ENCODE assay signal across 11 cellular contexts in the genomic region with DNA sequence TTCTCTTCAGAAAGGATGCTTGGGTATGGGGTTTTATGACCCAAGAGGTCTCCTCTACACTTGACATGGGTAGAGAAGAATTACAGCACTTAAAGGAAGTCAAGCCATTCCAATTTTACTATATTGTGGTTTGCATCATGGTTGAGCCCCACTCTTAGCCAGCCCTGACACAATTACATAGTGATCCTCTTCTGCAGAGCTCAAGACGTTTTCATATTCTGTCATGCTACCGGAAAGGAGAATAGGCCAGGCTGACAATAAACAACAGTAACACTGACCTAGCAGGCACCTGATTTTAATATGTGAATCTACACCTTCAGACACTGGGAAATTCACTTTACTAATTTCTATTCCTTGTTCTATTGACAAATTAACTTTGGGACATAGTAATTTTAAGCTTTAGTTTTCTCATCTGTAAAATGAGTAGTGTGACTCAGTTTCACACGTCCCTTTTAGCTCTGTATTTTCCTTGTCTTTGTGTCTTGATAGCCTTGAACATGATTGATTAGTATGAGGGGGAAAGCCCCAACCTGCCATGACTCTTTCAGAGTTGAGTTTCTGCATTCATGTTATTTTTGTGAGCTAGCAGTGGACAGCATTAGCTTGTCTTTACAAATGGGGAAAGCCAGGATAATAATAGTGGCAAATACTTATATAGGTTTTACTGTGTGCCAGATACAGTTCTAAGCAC.
DNase-seq lines count a peak whose midpoint lies in the region; ATAC-seq and TF ChIP-seq lines count a peak whose summit lies in the region.
"Had no signal": no experiment of that assay in that cellular context is flagged by ENCODE, and none has a peak within 500 bp of the region (broad histone marks: within the 10 kb centered on the region; RNA-seq: fewer than 3 reads in every experiment).

No MANE protein-coding gene starts in this region.

- POLR2A ChIA-PET in activated CD8-positive, alpha-beta T cell treated with anti-CD3 and anti-CD28 coated beads for 36 hours (lab: Charles Lee), result interaction anchor here (1.2 kb wide), 1 partner anchor 14 kb away, joined by 4 read pairs; no protein-coding TSS in a partner anchor
- POLR2A ChIA-PET in activated CD8-positive, alpha-beta T cell treated with anti-CD3 and anti-CD28 coated beads, Interleukin-2, amount 10 ng/mL, durations not matched to agents 7 days and 5 days (lab: Charles Lee), result no interaction called here

- no peaks in the 10 kb centered on the region for H3K9me3 Mint-ChIP-seq in activated CD8-positive, alpha-beta T cell treated with anti-CD3 and anti-CD28 coated beads for 36 hours
- H3K9me3 Mint-ChIP-seq in activated CD8-positive, alpha-beta T cell treated with anti-CD3 and anti-CD28 coated beads, Interleukin-2, amount 10 ng/mL, durations not matched to agents 7 days and 5 days (ENCODE audit: insufficient read depth), result no peaks in the 10 kb centered on the region
- peaks cover 9% of the 10 kb centered on the region for H3K9me3 Mint-ChIP-seq in activated naive CD8-positive, alpha-beta T cell treated with anti-CD3 and anti-CD28 coated beads, Interleukin-2, amount 50 U/mL, for 24 hours
- H3K9me3 Mint-ChIP-seq in activated naive CD8-positive, alpha-beta T cell treated with anti-CD3 and anti-CD28 coated beads for 36 hours, result peaks cover 3% of the 10 kb centered on the region
- peaks cover 7% of the 10 kb centered on the region for H3K9me3 Mint-ChIP-seq in activated T-helper 17 cell treated with anti-CD3 and anti-CD28 coated beads, Interleukin-2, amount 50 U/mL, for 72 hours
- peaks cover 4 to 7% of the 10 kb centered on the region in 2 donors for H3K9me3 Mint-ChIP-seq in stimulated activated naive CD8-positive, alpha-beta T cell treated with anti-CD3 and anti-CD28 coated beads, Interleukin-15, amount 100 ng/mL, for 72 hours

- DNase-seq in activated CD8-positive, alpha-beta T cell treated with anti-CD3 and anti-CD28 coated beads for 36 hours, result no peak
- DNase-seq in activated CD8-positive, alpha-beta T cell treated with anti-CD3 and anti-CD28 coated beads, Interleukin-2, amount 10 ng/mL, durations not matched to agents 7 days and 5 days, result no peak
- no peak for DNase-seq in activated naive CD8-positive, alpha-beta T cell treated with anti-CD3 and anti-CD28 coated beads, Interleukin-2, amount 50 U/mL, for 24 hours
- no peak for DNase-seq in activated naive CD8-positive, alpha-beta T cell treated with anti-CD3 and anti-CD28 coated beads for 36 hours
- DNase-seq in stimulated activated naive CD8-positive, alpha-beta T cell treated with anti-CD3 and anti-CD28 coated beads, Interleukin-15, amount 100 ng/mL, for 72 hours, result no peak
- DNase-seq in NCI-H187 treated with DMSO at 0.1 percent for 48 hours (lab: John Stamatoyannopoulos, UW), result no peak
- DNase-seq: C1 segment of cervical spinal cord; CD4-positive, alpha-beta memory T cell; DMS79 had no signal

- CTCF ChIA-PET in activated CD8-positive, alpha-beta T cell treated with anti-CD3 and anti-CD28 coated beads for 36 hours (lab: Charles Lee), result interaction anchor here (1.9 to 4.7 kb wide), 3 partner anchors 8 to 92 kb away, joined by 5 to 57 read pairs (median 7); no protein-coding TSS in a partner anchor
- CTCF ChIA-PET in activated CD8-positive, alpha-beta T cell treated with anti-CD3 and anti-CD28 coated beads, Interleukin-2, amount 10 ng/mL, durations not matched to agents 7 days and 5 days (lab: Charles Lee), result interaction anchor here (1.1 to 2.6 kb wide), 3 partner anchors 9 to 90 kb away, joined by 3 to 31 read pairs (median 4); no protein-coding TSS in a partner anchor

- H3K36me3 Mint-ChIP-seq in activated CD8-positive, alpha-beta T cell treated with anti-CD3 and anti-CD28 coated beads for 36 hours (ENCODE audit: low read depth), result no peaks in the 10 kb centered on the region
- H3K36me3 Mint-ChIP-seq in activated CD8-positive, alpha-beta T cell treated with anti-CD3 and anti-CD28 coated beads, Interleukin-2, amount 10 ng/mL, durations not matched to agents 7 days and 5 days (ENCODE audit: low read depth), result no peaks in the 10 kb centered on the region
- no peaks in the 10 kb centered on the region for H3K36me3 Mint-ChIP-seq in activated naive CD8-positive, alpha-beta T cell treated with anti-CD3 and anti-CD28 coated beads, Interleukin-2, amount 50 U/mL, for 24 hours (ENCODE audit: low read depth)
- H3K36me3 Mint-ChIP-seq in activated naive CD8-positive, alpha-beta T cell treated with anti-CD3 and anti-CD28 coated beads for 36 hours, result no peaks in the 10 kb centered on the region
- no peaks in the 10 kb centered on the region for H3K36me3 Mint-ChIP-seq in activated T-helper 17 cell treated with anti-CD3 and anti-CD28 coated beads, Interleukin-2, amount 50 U/mL, for 72 hours (ENCODE audit: low read depth)
- H3K36me3 Mint-ChIP-seq: CD4-positive, alpha-beta memory T cell had no signal

- intact Hi-C loops in activated CD8-positive, alpha-beta T cell treated with anti-CD3 and anti-CD28 coated beads for 36 hours (cut with micrococcal nuclease), result no loop called here

- no peak overlapping the region for H3K27ac Mint-ChIP-seq in activated CD8-positive, alpha-beta T cell treated with anti-CD3 and anti-CD28 coated beads for 36 hours
- H3K27ac Mint-ChIP-seq in activated CD8-positive, alpha-beta T cell treated with anti-CD3 and anti-CD28 coated beads, Interleukin-2, amount 10 ng/mL, durations not matched to agents 7 days and 5 days, result no peak overlapping the region
- no peak overlapping the region for H3K27ac Mint-ChIP-seq in activated naive CD8-positive, alpha-beta T cell treated with anti-CD3 and anti-CD28 coated beads, Interleukin-2, amount 50 U/mL, for 24 hours
- no peak overlapping the region for H3K27ac Mint-ChIP-seq in activated naive CD8-positive, alpha-beta T cell treated with anti-CD3 and anti-CD28 coated beads for 36 hours
- peak overlapping the region; percentile 8 for H3K27ac Mint-ChIP-seq in activated T-helper 17 cell treated with anti-CD3 and anti-CD28 coated beads, Interleukin-2, amount 50 U/mL, for 72 hours
- H3K27ac Mint-ChIP-seq in stimulated activated naive CD8-positive, alpha-beta T cell treated with anti-CD3 and anti-CD28 coated beads, Interleukin-15, amount 100 ng/mL, for 72 hours, result no peak overlapping the region
- H3K27ac Mint-ChIP-seq: B cell; CD4-positive, alpha-beta memory T cell had no signal

- H3K27me3 Mint-ChIP-seq in activated CD8-positive, alpha-beta T cell treated with anti-CD3 and anti-CD28 coated beads for 36 hours, result peaks cover 5% of the 10 kb centered on the region
- peaks cover 22% of the 10 kb centered on the region for H3K27me3 Mint-ChIP-seq in activated CD8-positive, alpha-beta T cell treated with anti-CD3 and anti-CD28 coated beads, Interleukin-2, amount 10 ng/mL, durations not matched to agents 7 days and 5 days (ENCODE audit: low read depth)
- peaks cover 8% of the 10 kb centered on the region for H3K27me3 Mint-ChIP-seq in activated naive CD8-positive, alpha-beta T cell treated with anti-CD3 and anti-CD28 coated beads, Interleukin-2, amount 50 U/mL, for 24 hours
- H3K27me3 Mint-ChIP-seq in activated naive CD8-positive, alpha-beta T cell treated with anti-CD3 and anti-CD28 coated beads for 36 hours, result peaks cover 9% of the 10 kb centered on the region
- peaks cover 12% of the 10 kb centered on the region for H3K27me3 Mint-ChIP-seq in activated T-helper 17 cell treated with anti-CD3 and anti-CD28 coated beads, Interleukin-2, amount 50 U/mL, for 72 hours
- H3K27me3 Mint-ChIP-seq in stimulated activated naive CD8-positive, alpha-beta T cell treated with anti-CD3 and anti-CD28 coated beads, Interleukin-15, amount 100 ng/mL, for 72 hours, result peaks cover 46% of the 10 kb centered on the region

- no peak for TF ChIP-seq CTCF in activated CD8-positive, alpha-beta T cell treated with anti-CD3 and anti-CD28 coated beads for 36 hours (IDR thresholded peaks at IDR 0.05)

- H3K4me3 Mint-ChIP-seq in activated CD8-positive, alpha-beta T cell treated with anti-CD3 and anti-CD28 coated beads for 36 hours, result no peak overlapping the region
- no peak overlapping the region for H3K4me3 Mint-ChIP-seq in activated CD8-positive, alpha-beta T cell treated with anti-CD3 and anti-CD28 coated beads, Interleukin-2, amount 10 ng/mL, durations not matched to agents 7 days and 5 days
- no peak overlapping the region for H3K4me3 Mint-ChIP-seq in activated naive CD8-positive, alpha-beta T cell treated with anti-CD3 and anti-CD28 coated beads, Interleukin-2, amount 50 U/mL, for 24 hours
- no peak overlapping the region for H3K4me3 Mint-ChIP-seq in activated naive CD8-positive, alpha-beta T cell treated with anti-CD3 and anti-CD28 coated beads for 36 hours
- no peak overlapping the region for H3K4me3 Mint-ChIP-seq in activated T-helper 17 cell treated with anti-CD3 and anti-CD28 coated beads, Interleukin-2, amount 50 U/mL, for 72 hours
- H3K4me3 Mint-ChIP-seq in stimulated activated naive CD8-positive, alpha-beta T cell treated with anti-CD3 and anti-CD28 coated beads, Interleukin-15, amount 100 ng/mL, for 72 hours, result no peak overlapping the region
- H3K4me3 Mint-ChIP-seq: B cell; CD4-positive, alpha-beta memory T cell had no signal

- ATAC-seq in activated CD8-positive, alpha-beta T cell treated with anti-CD3 and anti-CD28 coated beads for 36 hours, result peak; percentile 39
- no peak for ATAC-seq in activated CD8-positive, alpha-beta T cell treated with anti-CD3 and anti-CD28 coated beads, Interleukin-2, amount 10 ng/mL, durations not matched to agents 7 days and 5 days
- ATAC-seq in activated naive CD8-positive, alpha-beta T cell treated with anti-CD3 and anti-CD28 coated beads, Interleukin-2, amount 50 U/mL, for 24 hours, result peak; percentile 15
- ATAC-seq in activated T-helper 17 cell treated with anti-CD3 and anti-CD28 coated beads, Interleukin-2, amount 50 U/mL, for 72 hours (replicated peaks), result peak; percentile 91
- peak; percentile 60 for ATAC-seq in stimulated activated naive CD8-positive, alpha-beta T cell treated with anti-CD3 and anti-CD28 coated beads, Interleukin-15, amount 100 ng/mL, for 72 hours

- H3K4me1 Mint-ChIP-seq in activated CD8-positive, alpha-beta T cell treated with anti-CD3 and anti-CD28 coated beads for 36 hours (ENCODE audit: low read depth), result peaks cover 2% of the 10 kb centered on the region
- no peaks in the 10 kb centered on the region for H3K4me1 Mint-ChIP-seq in activated CD8-positive, alpha-beta T cell treated with anti-CD3 and anti-CD28 coated beads, Interleukin-2, amount 10 ng/mL, durations not matched to agents 7 days and 5 days (ENCODE audit: low read depth)
- H3K4me1 Mint-ChIP-seq in activated naive CD8-positive, alpha-beta T cell treated with anti-CD3 and anti-CD28 coated beads, Interleukin-2, amount 50 U/mL, for 24 hours, result no peaks in the 10 kb centered on the region
- no peaks in the 10 kb centered on the region for H3K4me1 Mint-ChIP-seq in activated naive CD8-positive, alpha-beta T cell treated with anti-CD3 and anti-CD28 coated beads for 36 hours
- no peaks in the 10 kb centered on the region for H3K4me1 Mint-ChIP-seq in activated T-helper 17 cell treated with anti-CD3 and anti-CD28 coated beads, Interleukin-2, amount 50 U/mL, for 72 hours
- no peaks in the 10 kb centered on the region for H3K4me1 Mint-ChIP-seq in stimulated activated naive CD8-positive, alpha-beta T cell treated with anti-CD3 and anti-CD28 coated beads, Interleukin-15, amount 100 ng/mL, for 72 hours
- H3K4me1 Mint-ChIP-seq: B cell; CD4-positive, alpha-beta memory T cell had no signal
